ENCODE assay signal across 15 cellular contexts in the genomic region with DNA sequence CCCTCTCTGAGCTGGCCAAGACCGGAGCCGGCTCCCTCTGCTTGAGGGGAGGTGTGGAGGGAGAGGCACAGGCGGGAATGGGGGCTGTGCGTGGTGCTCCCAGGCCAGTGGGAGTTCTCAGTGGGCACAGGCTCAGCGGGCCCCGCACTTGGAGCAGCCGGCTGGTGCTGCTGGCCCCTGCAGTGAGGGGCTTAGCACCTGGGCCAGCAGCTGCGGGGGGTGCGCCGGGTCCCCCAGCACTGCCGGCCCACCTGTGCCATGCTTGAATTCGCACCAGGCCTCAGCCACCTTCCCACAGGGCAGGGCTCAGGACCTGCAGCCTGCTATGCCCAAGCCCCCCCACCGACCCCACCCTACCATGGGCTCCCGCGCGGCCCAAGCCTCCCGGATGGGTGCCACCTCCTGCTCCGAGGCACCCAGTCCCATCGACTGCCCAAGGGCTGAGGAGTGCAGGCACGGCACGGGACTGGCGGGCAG.
DNase-seq lines count a peak whose midpoint lies in the region; ATAC-seq and TF ChIP-seq lines count a peak whose summit lies in the region.
"Had no signal": no experiment of that assay in that cellular context is flagged by ENCODE, and none has a peak within 500 bp of the region (broad histone marks: within the 10 kb centered on the region; RNA-seq: fewer than 3 reads in every experiment).

No MANE protein-coding gene starts in this region.

- 80 to 96% (median 92%) methylated on average over 1 to 22 of the region's 22 CpGs for WGBS in spleen, 5 donors

- peaks cover 5% of the 10 kb centered on the region for H3K9me3 Mint-ChIP-seq in glutamatergic neuron (ENCODE audit: unreplicated experiment)
- peaks cover 0 to 11% (median 9%) of the 10 kb centered on the region in 9 donors for H3K9me3 Mint-ChIP-seq in naive thymus-derived CD8-positive, alpha-beta T cell

- H3K9me3 ChIP-seq in RWPE2 (ENCODE audit: severe bottlenecking), result no peaks in the 10 kb centered on the region
- peaks cover 0 to 14% (median 4%) of the 10 kb centered on the region in 8 donors for H3K9me3 ChIP-seq in spleen

- H3K27me3 Mint-ChIP-seq in glutamatergic neuron (ENCODE audit: unreplicated experiment), result peaks cover 4% of the 10 kb centered on the region
- H3K27me3 Mint-ChIP-seq in naive thymus-derived CD8-positive, alpha-beta T cell, result no peaks in the 10 kb centered on the region
- H3K27me3 Mint-ChIP-seq: CD4-positive, alpha-beta memory T cell had no signal

- ATAC-seq in RWPE2 (ENCODE audit: low read depth), result no peak
- ATAC-seq in naive thymus-derived CD8-positive, alpha-beta T cell, result no peak
- no peak for ATAC-seq in GM18868 (IDR thresholded peaks at IDR 0.05; ENCODE audit: unreplicated experiment)

- H3K27ac ChIP-seq in RWPE2 (ENCODE audit: poor library complexity, severe bottlenecking) (no peak overlapping the region), spleen (no peak overlapping the region)
- H3K27ac ChIP-seq: BLaER1 had no signal

- no peaks in the 10 kb centered on the region for H3K36me3 ChIP-seq in RWPE2 (ENCODE audit: low read depth)
- H3K36me3 ChIP-seq in spleen, result no peaks in the 10 kb centered on the region
- H3K36me3 ChIP-seq: BLaER1 had no signal

- no peak overlapping the region for H3K4me3 Mint-ChIP-seq in glutamatergic neuron (ENCODE audit: unreplicated experiment)
- H3K4me3 Mint-ChIP-seq in naive thymus-derived CD8-positive, alpha-beta T cell, result no peak overlapping the region
- H3K4me3 Mint-ChIP-seq: CD14-positive monocyte; CD4-positive, alpha-beta memory T cell; H9 had no signal

- H3K4me3 ChIP-seq in RWPE2 (ENCODE audit: severe bottlenecking) (no peak overlapping the region), spleen (no peak overlapping the region)
- H3K4me3 ChIP-seq: BLaER1 had no signal

- TF ChIP-seq POLR2A in spleen (IDR thresholded peaks at IDR 0.05), result no peak

- intact Hi-C loops in spleen (cut with DNase I; ENCODE audit: low total_unique reads), result no loop called here

- H3K27ac Mint-ChIP-seq in glutamatergic neuron (ENCODE audit: unreplicated experiment), result no peak overlapping the region
- H3K27ac Mint-ChIP-seq in naive thymus-derived CD8-positive, alpha-beta T cell, result no peak overlapping the region
- H3K27ac Mint-ChIP-seq: CD14-positive monocyte; CD4-positive, alpha-beta memory T cell had no signal

- no peak for TF ChIP-seq CTCF in RWPE2 (IDR thresholded peaks at IDR 0.05; ENCODE audit: poor library complexity, severe bottlenecking)
- TF ChIP-seq CTCF in glutamatergic neuron (IDR thresholded peaks at IDR 0.05; ENCODE audit: partially characterized antibody, unreplicated experiment), result no peak
- no peak for TF ChIP-seq CTCF in spleen (IDR thresholded peaks at IDR 0.05 in 8 of 11, conservative IDR thresholded peaks at IDR 0.05 in 3 of 11)

- H3K27me3 ChIP-seq in RWPE2 (ENCODE audit: insufficient read depth, poor library complexity, severe bottlenecking) (no peaks in the 10 kb centered on the region), spleen (replicated peaks in 1 of 7) (no peaks in the 10 kb centered on the region)
- H3K27me3 ChIP-seq: BLaER1 had no signal

- POLR2A ChIA-PET in naive thymus-derived CD8-positive, alpha-beta T cell (lab: Charles Lee), result no interaction called here

- peaks cover 8% of the 10 kb centered on the region for H3K4me1 Mint-ChIP-seq in glutamatergic neuron (ENCODE audit: low read depth, unreplicated experiment)
- H3K4me1 Mint-ChIP-seq in naive thymus-derived CD8-positive, alpha-beta T cell, result no peaks in the 10 kb centered on the region
- H3K4me1 Mint-ChIP-seq: CD14-positive monocyte; CD4-positive, alpha-beta memory T cell had no signal

- DNase-seq in activated naive CD4-positive, alpha-beta T cell treated with anti-CD3 and anti-CD28 coated beads, Interleukin-2, amount 50 U/mL, for 16 hours, result peak; percentile 9
- DNase-seq in activated naive CD4-positive, alpha-beta T cell (lab: John Stamatoyannopoulos, UW), result no peak
- DNase-seq in RWPE2 (ENCODE audit: low spot score) (peak; percentile 36), glutamatergic neuron (peak; percentile 11), spleen (peak; percentile 66), NCI-H2081 (lab: John Stamatoyannopoulos, UW) (no peak)
- no peak for DNase-seq in naive thymus-derived CD8-positive, alpha-beta T cell
- DNase-seq: 8988T; CD4-positive, alpha-beta memory T cell; DMS79 treated with DMSO at 0.1 percent for 48 hours; GF-D8; H9 had no signal

- peaks cover 7% of the 10 kb centered on the region for H3K36me3 Mint-ChIP-seq in glutamatergic neuron (ENCODE audit: unreplicated experiment)
- no peaks in the 10 kb centered on the region for H3K36me3 Mint-ChIP-seq in naive thymus-derived CD8-positive, alpha-beta T cell
- H3K36me3 Mint-ChIP-seq: CD14-positive monocyte; CD4-positive, alpha-beta memory T cell had no signal

- H3K4me1 ChIP-seq in RWPE2 (ENCODE audit: insufficient read depth, poor library complexity, severe bottlenecking) (no peaks in the 10 kb centered on the region), spleen (no peaks in the 10 kb centered on the region)
- H3K4me1 ChIP-seq: BLaER1 had no signal

Comparison
In these comparisons a context has a peak if more than half of its experiments do, and no peak if none do; other contexts are left out.
1. DNase-seq: peak in activated naive CD4-positive, alpha-beta T cell treated with anti-CD3 and anti-CD28 coated beads, Interleukin-2, amount 50 U/mL, for 16 hours (single experiment), RWPE2 (single experiment), glutamatergic neuron (single experiment) and spleen (single experiment); none in activated naive CD4-positive, alpha-beta T cell (0 of 4), naive thymus-derived CD8-positive, alpha-beta T cell (0 of 10) and NCI-H2081 (0 of 2).